ENCODE assay signal across 8 cellular contexts in genomic region chr1:39269349-39269748, GRCh38.
A peak's percentile ranks its signal among the peaks of the same experiment; 100 is the strongest.
DNase-seq lines count a peak whose midpoint lies in the region; ATAC-seq and TF ChIP-seq lines count a peak whose summit lies in the region.

No MANE protein-coding gene starts in this region.

- H3K9me3 ChIP-seq in lower lobe of right lung = no peaks in the 10 kb centered on the region

- TF ChIP-seq CTCF in lower lobe of right lung (IDR thresholded peaks at IDR 0.05) (no peak), type B pancreatic cell (conservative IDR thresholded peaks at IDR 0.05) (no peak)

- peaks cover 69% of the 10 kb centered on the region for H3K4me1 ChIP-seq in lower lobe of right lung

- no peaks in the 10 kb centered on the region for H3K27me3 ChIP-seq in lower lobe of right lung (ENCODE audit: low read depth)

- no peak overlapping the region for H3K4me3 ChIP-seq in lower lobe of right lung

- intact Hi-C loops in lower lobe of right lung (cut with DNase I) = loop anchor here (10.0 kb wide), 1 partner anchor 165 kb away; no protein-coding TSS in a partner anchor

- H3K27me3 Mint-ChIP-seq in activated T-cell treated with anti-CD3 and anti-CD28 coated beads, Interleukin-2, amount 50 U/mL, for 24 hours = no peaks in the 10 kb centered on the region
- H3K27me3 Mint-ChIP-seq in activated T-helper 17 cell treated with anti-CD3 and anti-CD28 coated beads, Interleukin-2, amount 50 U/mL, for 72 hours = no peaks in the 10 kb centered on the region
- no peaks in the 10 kb centered on the region for H3K27me3 Mint-ChIP-seq in type B pancreatic cell

- no peak for DNase-seq in activated T-cell treated with anti-CD3 and anti-CD28 coated beads, Interleukin-2, amount 50 U/mL, for 24 hours
- DNase-seq in activated T-cell treated with anti-CD3 and anti-CD28 coated beads, Interleukin-2, amount 50 U/mL, for 48 hours = no peak
- DNase-seq in lower lobe of right lung (no peak), type B pancreatic cell (ENCODE audit: extremely low spot score, unreplicated experiment) (no peak), NCI-H1930 (lab: John Stamatoyannopoulos, UW) (no peak), kidney tubule cell (ENCODE audit: low spot score) (no peak), AG20443 (ENCODE audit: low spot score) (no peak)

- no peak overlapping the region for H3K4me3 Mint-ChIP-seq in activated T-cell treated with anti-CD3 and anti-CD28 coated beads, Interleukin-2, amount 50 U/mL, for 24 hours
- H3K4me3 Mint-ChIP-seq in activated T-helper 17 cell treated with anti-CD3 and anti-CD28 coated beads, Interleukin-2, amount 50 U/mL, for 72 hours = peak overlapping the region; percentile 72
- peak overlapping the region; percentile 82 for H3K4me3 Mint-ChIP-seq in type B pancreatic cell

- H3K36me3 ChIP-seq in lower lobe of right lung = no peaks in the 10 kb centered on the region

- peaks cover 27% of the 10 kb centered on the region for H3K36me3 Mint-ChIP-seq in activated T-cell treated with anti-CD3 and anti-CD28 coated beads, Interleukin-2, amount 50 U/mL, for 24 hours (ENCODE audit: low read depth)
- H3K36me3 Mint-ChIP-seq in activated T-helper 17 cell treated with anti-CD3 and anti-CD28 coated beads, Interleukin-2, amount 50 U/mL, for 72 hours (ENCODE audit: low read depth) = peaks cover 47% of the 10 kb centered on the region
- peaks cover 6% of the 10 kb centered on the region for H3K36me3 Mint-ChIP-seq in type B pancreatic cell

- peaks cover 75% of the 10 kb centered on the region for H3K4me1 Mint-ChIP-seq in activated T-cell treated with anti-CD3 and anti-CD28 coated beads, Interleukin-2, amount 50 U/mL, for 24 hours (ENCODE audit: low read depth)
- peaks cover 76% of the 10 kb centered on the region for H3K4me1 Mint-ChIP-seq in activated T-helper 17 cell treated with anti-CD3 and anti-CD28 coated beads, Interleukin-2, amount 50 U/mL, for 72 hours
- peaks cover 47% of the 10 kb centered on the region for H3K4me1 Mint-ChIP-seq in type B pancreatic cell (ENCODE audit: unreplicated experiment)

- no peak for ATAC-seq in activated T-helper 17 cell treated with anti-CD3 and anti-CD28 coated beads, Interleukin-2, amount 50 U/mL, for 72 hours (replicated peaks)
- no peak for ATAC-seq in lower lobe of right lung

- H3K9me3 Mint-ChIP-seq in activated T-cell treated with anti-CD3 and anti-CD28 coated beads, Interleukin-2, amount 50 U/mL, for 24 hours = no peaks in the 10 kb centered on the region
- no peaks in the 10 kb centered on the region for H3K9me3 Mint-ChIP-seq in activated T-helper 17 cell treated with anti-CD3 and anti-CD28 coated beads, Interleukin-2, amount 50 U/mL, for 72 hours
- no peaks in the 10 kb centered on the region for H3K9me3 Mint-ChIP-seq in type B pancreatic cell

- peak overlapping the region; percentile 73 for H3K27ac ChIP-seq in lower lobe of right lung

- peak overlapping the region; percentile 85 for H3K27ac Mint-ChIP-seq in activated T-cell treated with anti-CD3 and anti-CD28 coated beads, Interleukin-2, amount 50 U/mL, for 24 hours
- H3K27ac Mint-ChIP-seq in activated T-helper 17 cell treated with anti-CD3 and anti-CD28 coated beads, Interleukin-2, amount 50 U/mL, for 72 hours = peak overlapping the region; percentile 71
- H3K27ac Mint-ChIP-seq in type B pancreatic cell = peak overlapping the region; percentile 90
